ENCODE assay signal across 16 cellular contexts in the genomic region with DNA sequence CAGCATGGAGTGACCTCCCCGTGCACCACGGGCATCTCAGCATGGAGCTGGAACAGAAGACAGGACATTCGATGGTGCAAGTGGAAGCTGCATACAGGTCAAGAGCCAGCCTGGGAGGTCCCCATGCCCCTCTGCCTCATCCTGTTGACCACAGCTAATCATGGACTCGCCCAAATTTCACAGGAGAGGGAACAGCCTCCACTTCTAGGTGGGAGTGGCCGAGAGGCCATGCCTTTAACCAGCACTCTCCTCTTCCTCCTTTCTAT. TPM values are rescaled to one million over a fixed set of nuclear protein-coding genes. Genes with fewer than 3 reads are reported as not detected.
"Had no signal": no experiment of that assay in that cellular context is flagged by ENCODE, and none has a peak within 500 bp of the region (broad histone marks: within the 10 kb centered on the region; RNA-seq: fewer than 3 reads in every experiment).

No MANE protein-coding gene starts in this region.

- ATAC-seq: activated CD4-positive, CD25-positive, alpha-beta regulatory T cell treated with anti-CD3 and anti-CD28 coated beads, Interleukin-2, amount 50 U/mL, for 24 hours; body of pancreas; esophagus mucosa; lower lobe of right lung had no signal

- H3K27me3 ChIP-seq: body of pancreas, right atrium auricular region had no signal

- DNase-seq: activated CD4-positive, alpha-beta T cell treated with anti-CD3 and anti-CD28 coated beads, Interleukin-2, amount 50 U/mL, for 1 hour; activated naive CD8-positive, alpha-beta T cell treated with anti-CD3 and anti-CD28 coated beads for 36 hours; amygdala; body of pancreas; lower lobe of right lung; naive B cell; stimulated activated CD4-positive, alpha-beta T cell treated with anti-CD3 and anti-CD28 coated beads, Interleukin-15, amount 100 ng/mL, for 24 hours; stimulated activated CD4-positive, alpha-beta T cell treated with anti-CD3 and anti-CD28 coated beads, Interleukin-4, amount 100 ng/mL, for 1 hour; stimulated activated naive CD4-positive, alpha-beta T cell treated with Interleukin-2 at 50 U/mL for 16 hours had no signal

- H3K36me3 ChIP-seq: lower lobe of right lung, right atrium auricular region had no signal

- H3K4me3 ChIP-seq: body of pancreas, lower lobe of right lung, right atrium auricular region had no signal

- H3K9me3 ChIP-seq: body of pancreas, lower lobe of right lung, right atrium auricular region had no signal

- H3K27ac ChIP-seq: body of pancreas, lower lobe of right lung, right atrium auricular region had no signal

RNA-seq across cellular contexts. Expression of gene SLC47A2, which starts 3.8 kb away (rescaled TPM):
- total RNA-seq: activated CD8-positive, alpha-beta memory T cell treated with anti-CD3 and anti-CD28 coated beads for 36 hours; activated naive CD8-positive, alpha-beta T cell treated with anti-CD3 and anti-CD28 coated beads for 36 hours; activated T-helper 1 cell treated with anti-CD3 and anti-CD28 coated beads, Interleukin-12 subunit alpha, Interleukin-12 subunit beta, Interleukin-2, Interleukin-4 antibody, amounts not matched to agents 30 ng/mL and 10 ng/mL and 1 ng/mL, durations not matched to agents 14 hours and 24 hours and 36 hours; glomerular endothelial cell; lower lobe of right lung; right atrium auricular region; skeletal muscle tissue had no signal

RNA-seq across cellular contexts. Expression of gene ALDH3A1, which starts 28.0 kb away (rescaled TPM):
- total RNA-seq: activated CD8-positive, alpha-beta memory T cell treated with anti-CD3 and anti-CD28 coated beads for 36 hours; activated T-helper 1 cell treated with anti-CD3 and anti-CD28 coated beads, Interleukin-12 subunit alpha, Interleukin-12 subunit beta, Interleukin-2, Interleukin-4 antibody, amounts not matched to agents 30 ng/mL and 10 ng/mL and 1 ng/mL, durations not matched to agents 14 hours and 24 hours and 36 hours; glomerular endothelial cell; skeletal muscle tissue had no signal
